In the genomic region with DNA sequence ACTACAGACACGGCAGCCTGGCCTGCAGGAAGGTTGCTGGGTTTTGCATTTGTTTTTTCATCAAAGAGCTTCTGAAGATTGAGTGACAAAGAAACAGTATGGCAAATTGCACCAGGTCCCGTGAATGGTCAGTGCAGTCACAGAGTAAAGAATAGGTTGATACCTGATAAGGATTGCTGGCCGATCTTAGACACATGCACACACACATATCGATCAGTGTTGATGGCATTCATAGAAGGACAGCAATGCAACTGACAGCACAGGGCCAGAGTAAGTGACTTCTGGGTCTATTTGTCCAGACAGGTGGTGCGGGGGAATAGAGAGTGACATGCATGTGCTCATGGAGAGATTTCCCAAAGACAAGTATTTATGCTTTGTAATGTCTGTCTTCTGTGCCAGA, we compare ENCODE assay signal across 19 cellular contexts.
"Had no signal": no experiment of that assay in that cellular context is flagged by ENCODE, and none has a peak within 500 bp of the region (broad histone marks: within the 10 kb centered on the region; RNA-seq: fewer than 3 reads in every experiment).

No MANE protein-coding gene starts in this region.

- DNase-seq: cortex of kidney; dorsolateral prefrontal cortex; effector CD8-positive, alpha-beta T cell; islet precursor cell; left ventricle myocardium inferior; lower lobe of right lung; naive B cell; stimulated activated CD4-positive, alpha-beta T cell treated with anti-CD3 and anti-CD28 coated beads, Interleukin-2, amount 100 ng/mL, for 48 hours; stimulated activated naive CD4-positive, alpha-beta T cell treated with Interleukin-2 at 50 U/mL for 16 hours; thyroid gland; upper lobe of left lung; uterus had no signal

- H3K4me3 ChIP-seq: dorsolateral prefrontal cortex, left ventricle myocardium inferior, lower lobe of right lung, right atrium auricular region, smooth muscle cell, suprapubic skin, thyroid gland, upper lobe of left lung, uterus had no signal

- H3K27me3 ChIP-seq: dorsolateral prefrontal cortex, neutrophil, right atrium auricular region, suprapubic skin, thyroid gland, upper lobe of left lung, uterus had no signal

- H3K27ac ChIP-seq: dorsolateral prefrontal cortex, left ventricle myocardium inferior, lower lobe of right lung, neutrophil, right atrium auricular region, suprapubic skin, thyroid gland, upper lobe of left lung, uterus had no signal

- H3K27ac Mint-ChIP-seq: memory B cell, mesothelial cell of epicardium, nephron had no signal

- H3K4me3 Mint-ChIP-seq: memory B cell, mesothelial cell of epicardium, naive B cell, nephron had no signal

- H3K27me3 Mint-ChIP-seq: memory B cell, naive B cell had no signal

- H3K36me3 ChIP-seq: neutrophil, uterus had no signal

- H3K4me1 ChIP-seq: left ventricle myocardium inferior, right atrium auricular region, suprapubic skin, uterus had no signal

- H3K9me3 ChIP-seq: left ventricle myocardium inferior, lower lobe of right lung, neutrophil, right atrium auricular region, suprapubic skin, thyroid gland, upper lobe of left lung, uterus had no signal

- ATAC-seq: lower lobe of right lung had no signal

- H3K9me3 Mint-ChIP-seq: memory B cell, mesothelial cell of epicardium, naive B cell, nephron had no signal

- H3K36me3 Mint-ChIP-seq: memory B cell had no signal
